Comparison of ENCODE assay signal across 9 cellular contexts in the genomic region with DNA sequence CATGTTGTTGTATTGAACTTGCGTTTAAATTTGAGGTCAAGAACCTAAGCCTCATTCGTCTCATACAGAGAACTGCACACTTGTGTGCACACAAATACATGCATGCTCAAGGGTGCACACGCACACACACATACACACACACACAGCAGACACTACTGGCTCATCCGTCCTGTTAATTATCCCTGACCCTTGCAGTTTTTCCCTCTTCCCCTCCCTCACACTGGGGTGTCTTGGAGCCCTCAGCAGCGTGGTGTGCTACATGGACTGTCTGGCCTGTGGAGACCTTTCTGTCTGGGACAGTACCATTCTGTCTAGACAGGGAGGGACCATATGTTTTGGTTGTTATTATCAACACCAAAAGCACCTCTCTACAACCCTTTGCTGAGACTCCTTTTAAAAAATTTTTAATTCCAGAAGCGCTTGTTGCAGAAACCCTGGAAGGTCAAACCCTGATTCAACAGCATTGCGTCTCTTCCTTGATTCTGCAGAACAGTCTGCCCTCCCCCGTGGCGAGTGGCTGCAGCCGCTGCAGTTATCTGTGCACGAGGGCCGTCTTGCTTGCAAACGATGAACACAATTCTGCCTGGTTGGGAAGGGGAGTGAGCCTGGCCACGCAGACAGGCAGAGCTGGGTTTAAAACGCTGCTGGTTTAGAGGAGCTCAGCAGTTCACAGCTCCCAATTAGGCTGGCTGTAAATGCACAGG.
DNase-seq lines count a peak whose midpoint lies in the region; ATAC-seq and TF ChIP-seq lines count a peak whose summit lies in the region.
"Had no signal": no experiment of that assay in that cellular context is flagged by ENCODE, and none has a peak within 500 bp of the region (broad histone marks: within the 10 kb centered on the region; RNA-seq: fewer than 3 reads in every experiment).

No MANE protein-coding gene starts in this region.

- peak; percentile 53 for ATAC-seq in GM19463 (IDR thresholded peaks at IDR 0.05; ENCODE audit: unreplicated experiment)
- ATAC-seq in mucosa of descending colon, result peak; percentile 62
- no peak for ATAC-seq in GM21723 (IDR thresholded peaks at IDR 0.05; ENCODE audit: unreplicated experiment)

- no peaks in the 10 kb centered on the region for H3K9me3 Mint-ChIP-seq in activated CD4-positive, alpha-beta T cell treated with anti-CD3 and anti-CD28 coated beads, Interleukin-2, amount 10 ng/mL, durations not matched to agents 7 days and 5 days
- H3K9me3 Mint-ChIP-seq: dendritic cell treated with granulocyte-macrophage colony-stimulating factor and Interleukin-4, amounts not matched to agents 40 ng/mL and 50 ng/mL, for 4 days had no signal

- no peaks in the 10 kb centered on the region for H3K27me3 ChIP-seq in MM.1S (replicated peaks; ENCODE audit: insufficient read depth, low read length)

- no peaks in the 10 kb centered on the region for H3K9me2 ChIP-seq in MM.1S (replicated peaks; ENCODE audit: insufficient read depth, low read length)

- H3K4me3 ChIP-seq in mucosa of descending colon (no peak overlapping the region), MM.1S (ENCODE audit: low read length) (no peak overlapping the region)

- DNase-seq in NCI-H69 (lab: John Stamatoyannopoulos, UW) (peak; percentile 33), ecto neural progenitor cell (ENCODE audit: low spot score) (peak; percentile 81), mucosa of descending colon (peak in 2 of 3 donors; percentile 35 to 46), MM.1S (no peak)
- no peak for DNase-seq in stimulated activated naive CD4-positive, alpha-beta T cell treated with Interleukin-2 at 50 U/mL for 16 hours (lab: John Stamatoyannopoulos, UW)
- DNase-seq in activated CD4-positive, alpha-beta T cell treated with anti-CD3 and anti-CD28 coated beads, Interleukin-2, amount 10 ng/mL, durations not matched to agents 7 days and 5 days, result no peak

- H3K4me2 ChIP-seq in MM.1S (ENCODE audit: low read depth, low read length), result no peak overlapping the region

- TF ChIP-seq CTCF in mucosa of descending colon (IDR thresholded peaks at IDR 0.05) (no peak), MM.1S (IDR thresholded peaks at IDR 0.05; ENCODE audit: low read length) (no peak)

- no peaks in the 10 kb centered on the region for H4K20me1 ChIP-seq in MM.1S (ENCODE audit: insufficient read depth, low read length)

- no peaks in the 10 kb centered on the region for H3K4me1 ChIP-seq in mucosa of descending colon (ENCODE audit: low read depth)
- no peaks in the 10 kb centered on the region; the same call in 1 of the 2 replicates for H3K4me1 ChIP-seq in MM.1S (ENCODE audit: low read length)

- no peak overlapping the region for H3K9ac ChIP-seq in MM.1S (ENCODE audit: low read length)

- no peaks in the 10 kb centered on the region for H3K36me3 Mint-ChIP-seq in activated CD4-positive, alpha-beta T cell treated with anti-CD3 and anti-CD28 coated beads, Interleukin-2, amount 10 ng/mL, durations not matched to agents 7 days and 5 days (ENCODE audit: low read depth)

- CTCF ChIA-PET in activated CD4-positive, alpha-beta T cell treated with anti-CD3 and anti-CD28 coated beads, Interleukin-2, amount 10 ng/mL, durations not matched to agents 7 days and 5 days (lab: Charles Lee), result interaction anchor here (0.7 kb wide), 1 partner anchor 1092 kb away, joined by 3 read pairs; no protein-coding TSS in a partner anchor

- H3K36me3 ChIP-seq in mucosa of descending colon (ENCODE audit: low read depth) (no peaks in the 10 kb centered on the region), MM.1S (replicated peaks; ENCODE audit: insufficient read depth, low read length) (no peaks in the 10 kb centered on the region)

- intact Hi-C loops in mucosa of descending colon (cut with DNase I, micrococcal nuclease), result no loop called here

- H3K79me2 ChIP-seq in MM.1S (ENCODE audit: low read length), result no peaks in the 10 kb centered on the region

- H3K4me3 Mint-ChIP-seq in activated CD4-positive, alpha-beta T cell treated with anti-CD3 and anti-CD28 coated beads, Interleukin-2, amount 10 ng/mL, durations not matched to agents 7 days and 5 days, result no peak overlapping the region
- H3K4me3 Mint-ChIP-seq: dendritic cell treated with granulocyte-macrophage colony-stimulating factor and Interleukin-4, amounts not matched to agents 40 ng/mL and 50 ng/mL, for 4 days had no signal

- no peaks in the 10 kb centered on the region for H3K4me1 Mint-ChIP-seq in activated CD4-positive, alpha-beta T cell treated with anti-CD3 and anti-CD28 coated beads, Interleukin-2, amount 10 ng/mL, durations not matched to agents 7 days and 5 days

- H2AFZ ChIP-seq in MM.1S (ENCODE audit: low read length), result no peak overlapping the region

- H3K27ac Mint-ChIP-seq in activated CD4-positive, alpha-beta T cell treated with anti-CD3 and anti-CD28 coated beads, Interleukin-2, amount 10 ng/mL, durations not matched to agents 7 days and 5 days, result no peak overlapping the region
- H3K27ac Mint-ChIP-seq: dendritic cell treated with granulocyte-macrophage colony-stimulating factor and Interleukin-4, amounts not matched to agents 40 ng/mL and 50 ng/mL, for 4 days had no signal

- no peaks in the 10 kb centered on the region for H3F3A ChIP-seq in MM.1S (ENCODE audit: insufficient read depth, low read length)

- POLR2A ChIA-PET in activated CD4-positive, alpha-beta T cell treated with anti-CD3 and anti-CD28 coated beads, Interleukin-2, amount 10 ng/mL, durations not matched to agents 7 days and 5 days (lab: Charles Lee), result no interaction called here

- H3K27ac ChIP-seq in MM.1S (ENCODE audit: low read length), result no peak overlapping the region

- no peaks in the 10 kb centered on the region for H3K9me3 ChIP-seq in mucosa of descending colon
- no peaks in the 10 kb centered on the region for H3K9me3 ChIP-seq in MM.1S (replicated peaks; ENCODE audit: insufficient read depth, low read length)

- peaks cover 1% of the 10 kb centered on the region for H3K27me3 Mint-ChIP-seq in activated CD4-positive, alpha-beta T cell treated with anti-CD3 and anti-CD28 coated beads, Interleukin-2, amount 10 ng/mL, durations not matched to agents 7 days and 5 days
- H3K27me3 Mint-ChIP-seq: dendritic cell treated with granulocyte-macrophage colony-stimulating factor and Interleukin-4, amounts not matched to agents 40 ng/mL and 50 ng/mL, for 4 days had no signal

Comparison
In these comparisons a context has a peak if more than half of its experiments do, and no peak if none do; other contexts are left out.
1. DNase-seq: peak in NCI-H69 (single experiment), ecto neural progenitor cell (single experiment) and mucosa of descending colon (2 of 3); none in stimulated activated naive CD4-positive, alpha-beta T cell treated with Interleukin-2 at 50 U/mL for 16 hours (single experiment), MM.1S (single experiment) and activated CD4-positive, alpha-beta T cell treated with anti-CD3 and anti-CD28 coated beads, Interleukin-2, amount 10 ng/mL, durations not matched to agents 7 days and 5 days (single experiment).